In the genomic region with DNA sequence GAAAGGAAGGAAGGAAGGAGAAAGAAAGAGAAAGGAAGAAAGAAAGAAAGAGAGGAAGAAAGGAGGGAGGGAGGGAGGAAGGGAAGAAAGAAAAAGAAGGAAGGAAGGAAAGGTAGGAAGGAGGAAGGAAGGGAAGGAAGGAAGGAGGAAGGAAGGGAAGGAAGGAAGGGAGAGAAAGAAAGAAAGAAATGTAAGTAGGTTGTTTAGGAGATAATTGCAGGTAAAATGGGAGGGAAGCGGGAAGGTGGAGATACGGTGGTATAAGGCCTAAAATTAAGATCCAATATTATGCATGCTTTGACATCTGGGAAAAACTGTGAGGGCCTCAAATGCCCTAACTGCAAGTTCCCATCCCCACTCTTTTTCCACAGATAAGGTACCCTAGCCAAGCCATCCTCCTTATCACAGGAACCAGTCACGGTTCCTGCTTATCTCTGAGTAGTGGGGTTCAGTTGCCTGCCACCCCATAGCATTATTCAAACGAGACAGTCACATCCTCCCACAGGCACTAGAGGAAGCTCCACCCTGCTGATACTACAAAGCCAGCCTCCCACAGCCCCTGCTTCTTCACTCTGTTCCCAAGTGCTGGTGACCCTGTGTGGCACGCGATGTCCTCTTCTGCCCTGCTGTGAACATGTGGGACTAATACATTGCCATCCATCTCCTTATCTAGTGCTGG, we compare ENCODE assay signal across 12 cellular contexts. TPM values are rescaled to one million over a fixed set of nuclear protein-coding genes. Genes with fewer than 3 reads are reported as not detected.
DNase-seq lines count a peak whose midpoint lies in the region; ATAC-seq and TF ChIP-seq lines count a peak whose summit lies in the region.
"Had no signal": no experiment of that assay in that cellular context is flagged by ENCODE, and none has a peak within 500 bp of the region (broad histone marks: within the 10 kb centered on the region; RNA-seq: fewer than 3 reads in every experiment).

No MANE protein-coding gene starts in this region.

- CTCF ChIA-PET in activated CD4-positive, alpha-beta T cell treated with anti-CD3 and anti-CD28 coated beads, Interleukin-2, amount 10 ng/mL, durations not matched to agents 7 days and 5 days (lab: Charles Lee), result no interaction called here
- CTCF ChIA-PET in HEK293T (lab: Yijun Ruan, JAX), result no interaction called here

- H3K27me3 Mint-ChIP-seq in IgD-negative memory B cell, result peaks cover 18% of the 10 kb centered on the region
- no peaks in the 10 kb centered on the region for H3K27me3 Mint-ChIP-seq in activated CD4-positive, alpha-beta T cell treated with anti-CD3 and anti-CD28 coated beads, Interleukin-2, amount 10 ng/mL, durations not matched to agents 7 days and 5 days
- no peaks in the 10 kb centered on the region for H3K27me3 Mint-ChIP-seq in central memory CD8-positive, alpha-beta T cell

- POLR2A ChIA-PET in activated CD4-positive, alpha-beta T cell treated with anti-CD3 and anti-CD28 coated beads, Interleukin-2, amount 10 ng/mL, durations not matched to agents 7 days and 5 days (lab: Charles Lee), result interaction anchor here (0.6 kb wide), 1 partner anchor 126 kb away, joined by 3 read pairs; no protein-coding TSS in a partner anchor
- POLR2A ChIA-PET in HEK293T (lab: Yijun Ruan, JAX), result no interaction called here

- ATAC-seq in central memory CD8-positive, alpha-beta T cell (replicated peaks; ENCODE audit: extremely low read depth, poor library complexity, severe bottlenecking), result peak; percentile 29
- no peak for ATAC-seq in GM18861 (IDR thresholded peaks at IDR 0.05; ENCODE audit: unreplicated experiment)
- ATAC-seq: GM12878, psoas muscle had no signal

- peaks cover 13 to 49% (median 28%) of the 10 kb centered on the region in 3 donors for H3K4me1 Mint-ChIP-seq in IgD-negative memory B cell
- peaks cover 84% of the 10 kb centered on the region for H3K4me1 Mint-ChIP-seq in activated CD4-positive, alpha-beta T cell treated with anti-CD3 and anti-CD28 coated beads, Interleukin-2, amount 10 ng/mL, durations not matched to agents 7 days and 5 days
- peaks cover 64% of the 10 kb centered on the region for H3K4me1 Mint-ChIP-seq in central memory CD8-positive, alpha-beta T cell

- H3K27ac Mint-ChIP-seq in IgD-negative memory B cell, result peak overlapping the region in 2 of 3 donors; percentile 10 to 78
- H3K27ac Mint-ChIP-seq in activated CD4-positive, alpha-beta T cell treated with anti-CD3 and anti-CD28 coated beads, Interleukin-2, amount 10 ng/mL, durations not matched to agents 7 days and 5 days, result peak overlapping the region; percentile 96
- H3K27ac Mint-ChIP-seq in central memory CD8-positive, alpha-beta T cell (ENCODE audit: low read depth), result peak overlapping the region; percentile 94

- H3K36me3 ChIP-seq in MG63, result no peaks in the 10 kb centered on the region

- peak; percentile 71 for DNase-seq in activated CD4-positive, alpha-beta T cell treated with anti-CD3 and anti-CD28 coated beads, Interleukin-2, amount 10 ng/mL, durations not matched to agents 7 days and 5 days
- DNase-seq in central memory CD8-positive, alpha-beta T cell (ENCODE audit: low spot score in 2 of 2), result no peak
- peak; percentile 21 for DNase-seq in stimulated activated CD4-positive, alpha-beta T cell treated with anti-CD3 and anti-CD28 coated beads, Interleukin-1b, Interleukin-23, amount 100 ng/mL, for 48 hours
- DNase-seq in HEK293T (ENCODE audit: extremely low spot score), result no peak
- no peak for DNase-seq in NCI-H128 (lab: John Stamatoyannopoulos, UW; ENCODE audit: unreplicated experiment)
- no peak for DNase-seq in MG63
- DNase-seq: COR-L47, Kasumi-1, psoas muscle had no signal

- H3K9me3 Mint-ChIP-seq in IgD-negative memory B cell, result no peaks in the 10 kb centered on the region
- H3K9me3 Mint-ChIP-seq in activated CD4-positive, alpha-beta T cell treated with anti-CD3 and anti-CD28 coated beads, Interleukin-2, amount 10 ng/mL, durations not matched to agents 7 days and 5 days, result no peaks in the 10 kb centered on the region
- no peaks in the 10 kb centered on the region for H3K9me3 Mint-ChIP-seq in central memory CD8-positive, alpha-beta T cell

- H3K4me3 ChIP-seq in MG63, result no peak overlapping the region
- H3K4me3 ChIP-seq: GM12878, psoas muscle had no signal

- H3K4me3 Mint-ChIP-seq in IgD-negative memory B cell, result peak overlapping the region in 2 of 4 donors; percentile 30 to 70
- H3K4me3 Mint-ChIP-seq in activated CD4-positive, alpha-beta T cell treated with anti-CD3 and anti-CD28 coated beads, Interleukin-2, amount 10 ng/mL, durations not matched to agents 7 days and 5 days, result peak overlapping the region; percentile 36
- peak overlapping the region; percentile 49 for H3K4me3 Mint-ChIP-seq in central memory CD8-positive, alpha-beta T cell

- H3K36me3 Mint-ChIP-seq in IgD-negative memory B cell, result no peaks in the 10 kb centered on the region
- peaks cover 14% of the 10 kb centered on the region for H3K36me3 Mint-ChIP-seq in activated CD4-positive, alpha-beta T cell treated with anti-CD3 and anti-CD28 coated beads, Interleukin-2, amount 10 ng/mL, durations not matched to agents 7 days and 5 days (ENCODE audit: low read depth)
- no peaks in the 10 kb centered on the region for H3K36me3 Mint-ChIP-seq in central memory CD8-positive, alpha-beta T cell (ENCODE audit: insufficient read depth)

- H3K9me3 ChIP-seq in MG63, result no peaks in the 10 kb centered on the region
- H3K9me3 ChIP-seq: psoas muscle had no signal

- no peaks in the 10 kb centered on the region for H3K27me3 ChIP-seq in MG63

TF ChIP-seq in HEK293T, 16 proteins besides CTCF, POLR2A, EP300 and RAD21:
- TF ChIP-seq NFRKB (IDR thresholded peaks at IDR 0.05) (no peak), ARNT (IDR thresholded peaks at IDR 0.05) (no peak), HDGF (IDR thresholded peaks at IDR 0.05; ENCODE audit: borderline replicate concordance) (no peak), ZNF384 (IDR thresholded peaks at IDR 0.05) (no peak), SP1 (IDR thresholded peaks at IDR 0.05) (no peak)

RNA-seq across cellular contexts. Expression of gene ST8SIA6, which starts 28.7 kb away (rescaled TPM):
- polyA plus RNA-seq in IgD-negative memory B cell, result not detected
- total RNA-seq in activated CD4-positive, alpha-beta T cell treated with anti-CD3 and anti-CD28 coated beads, Interleukin-2, amount 10 ng/mL, durations not matched to agents 7 days and 5 days, result under 1 TPM; 0.15 to 0.20 TPM
- total RNA-seq in MG63 (2014; rRNA removed; shearing (Covaris generic); ENCODE audit: low replicate concordance), result not detected in 2 replicates
- total RNA-seq: GM12878 had no signal

Comparison
In these comparisons a context has a peak if more than half of its experiments do, and no peak if none do; other contexts are left out.
1. H3K27ac Mint-ChIP-seq: peak in every context shown above with its lines; median percentile 96 in activated CD4-positive, alpha-beta T cell treated with anti-CD3 and anti-CD28 coated beads, Interleukin-2, amount 10 ng/mL, durations not matched to agents 7 days and 5 days; 94 in central memory CD8-positive, alpha-beta T cell; 44 in IgD-negative memory B cell.
2. DNase-seq: peak in activated CD4-positive, alpha-beta T cell treated with anti-CD3 and anti-CD28 coated beads, Interleukin-2, amount 10 ng/mL, durations not matched to agents 7 days and 5 days (single experiment) and stimulated activated CD4-positive, alpha-beta T cell treated with anti-CD3 and anti-CD28 coated beads, Interleukin-1b, Interleukin-23, amount 100 ng/mL, for 48 hours (single experiment); none in central memory CD8-positive, alpha-beta T cell (0 of 2), HEK293T (single experiment), NCI-H128 (single experiment) and MG63 (single experiment).